Comparison of ENCODE assay signal across 23 cellular contexts in the genomic region with DNA sequence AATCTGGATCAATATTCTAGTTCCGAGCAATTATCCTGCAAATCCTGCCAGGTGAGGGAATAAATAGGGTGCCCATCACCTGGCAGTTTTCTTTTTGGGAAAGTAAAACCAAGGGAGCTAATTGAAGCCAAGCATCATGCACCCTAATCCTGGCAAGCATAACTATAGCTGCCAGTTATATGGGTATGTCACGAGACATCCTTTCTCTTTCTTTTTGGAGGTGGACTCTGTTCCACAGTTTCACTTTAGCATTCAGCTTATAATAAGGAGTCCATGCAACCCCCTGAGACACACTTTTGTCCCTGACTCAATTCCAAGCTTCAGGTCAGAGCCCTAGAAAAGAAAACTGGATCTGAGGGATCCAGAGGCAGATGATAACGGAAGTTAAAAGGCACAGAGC.
"Had no signal": no experiment of that assay in that cellular context is flagged by ENCODE, and none has a peak within 500 bp of the region (broad histone marks: within the 10 kb centered on the region; RNA-seq: fewer than 3 reads in every experiment).

No MANE protein-coding gene starts in this region.

- H3K9me3 Mint-ChIP-seq: activated CD4-positive, alpha-beta memory T cell treated with anti-CD3 and anti-CD28 coated beads, Interleukin-2, amount 10 ng/mL, durations not matched to agents 7 days and 5 days; activated naive CD4-positive, alpha-beta T cell treated with anti-CD3 and anti-CD28 coated beads, Interleukin-2, amount 10 ng/mL, durations not matched to agents 7 days and 5 days; activated naive CD8-positive, alpha-beta T cell treated with anti-CD3 and anti-CD28 coated beads for 36 hours; activated T-cell treated with anti-CD3 and anti-CD28 coated beads, Interleukin-2, amount 50 U/mL, for 72 hours; activated T-helper 2 cell treated with anti-CD3 and anti-CD28 coated beads, Interferon-gamma antibody, Interleukin-2, Interleukin-4, amounts not matched to agents 10 μg/mL and 5 μg/mL and 100 μg/mL, durations not matched to agents 14 hours and 24 hours and 36 hours; T-cell had no signal

- H3K4me3 Mint-ChIP-seq: activated CD4-positive, alpha-beta memory T cell treated with anti-CD3 and anti-CD28 coated beads, Interleukin-2, amount 10 ng/mL, durations not matched to agents 7 days and 5 days; activated naive CD4-positive, alpha-beta T cell treated with anti-CD3 and anti-CD28 coated beads, Interleukin-2, amount 10 ng/mL, durations not matched to agents 7 days and 5 days; activated naive CD8-positive, alpha-beta T cell treated with anti-CD3 and anti-CD28 coated beads for 36 hours; activated T-cell treated with anti-CD3 and anti-CD28 coated beads, Interleukin-2, amount 50 U/mL, for 72 hours; T-cell had no signal

- H3K27me3 ChIP-seq: adrenal gland, breast epithelium, MG63 had no signal

- H3K9ac ChIP-seq: KMS-11 had no signal

- H3K27ac ChIP-seq: adrenal gland, breast epithelium, KMS-11, VCaP had no signal

- H3K36me3 ChIP-seq: adrenal gland, breast epithelium, MG63 had no signal

- ATAC-seq: activated T-cell treated with anti-CD3 and anti-CD28 coated beads, Interleukin-2, amount 50 U/mL, for 72 hours; T-cell had no signal

- H3K4me3 ChIP-seq: adrenal gland, breast epithelium, MG63 had no signal

- H3K4me1 ChIP-seq: breast epithelium had no signal

- H3K27ac Mint-ChIP-seq: activated CD4-positive, alpha-beta memory T cell treated with anti-CD3 and anti-CD28 coated beads, Interleukin-2, amount 10 ng/mL, durations not matched to agents 7 days and 5 days; activated naive CD4-positive, alpha-beta T cell treated with anti-CD3 and anti-CD28 coated beads, Interleukin-2, amount 10 ng/mL, durations not matched to agents 7 days and 5 days; activated naive CD8-positive, alpha-beta T cell treated with anti-CD3 and anti-CD28 coated beads for 36 hours; activated T-cell treated with anti-CD3 and anti-CD28 coated beads, Interleukin-2, amount 50 U/mL, for 72 hours; activated T-helper 2 cell treated with anti-CD3 and anti-CD28 coated beads, Interferon-gamma antibody, Interleukin-2, Interleukin-4, amounts not matched to agents 10 μg/mL and 5 μg/mL and 100 μg/mL, durations not matched to agents 14 hours and 24 hours and 36 hours; T-cell had no signal

- DNase-seq: activated CD4-positive, alpha-beta memory T cell treated with anti-CD3 and anti-CD28 coated beads, Interleukin-2, amount 10 ng/mL, durations not matched to agents 7 days and 5 days; activated CD4-positive, alpha-beta T cell treated with anti-CD3 and anti-CD28 coated beads, Interleukin-2, amount 50 U/mL, for 1 hour; activated CD4-positive, CD25-positive, alpha-beta regulatory T cell; activated gamma-delta T cell treated with Interleukin-2 at 50 U/mL for 16 hours; activated naive CD4-positive, alpha-beta T cell treated with anti-CD3 and anti-CD28 coated beads, Interleukin-2, amount 10 ng/mL, durations not matched to agents 7 days and 5 days; activated naive CD8-positive, alpha-beta T cell treated with anti-CD3 and anti-CD28 coated beads for 36 hours; activated T-cell treated with anti-CD3 and anti-CD28 coated beads, Interleukin-2, amount 50 U/mL, for 72 hours; adrenal gland; anterior cingulate cortex; caudate nucleus; MG63; NCI-H1105; NCI-H1436 treated with DMSO at 0.1 percent for 48 hours; NCI-H187; NCI-H2081; NCI-H446; NCI-H524; SIG-M5; T-cell had no signal

- H3K36me3 Mint-ChIP-seq: activated naive CD4-positive, alpha-beta T cell treated with anti-CD3 and anti-CD28 coated beads, Interleukin-2, amount 10 ng/mL, durations not matched to agents 7 days and 5 days; activated naive CD8-positive, alpha-beta T cell treated with anti-CD3 and anti-CD28 coated beads for 36 hours; T-cell had no signal

- H3K4me1 Mint-ChIP-seq: activated naive CD4-positive, alpha-beta T cell treated with anti-CD3 and anti-CD28 coated beads, Interleukin-2, amount 10 ng/mL, durations not matched to agents 7 days and 5 days had no signal

- H3K9me3 ChIP-seq: adrenal gland, breast epithelium, MG63 had no signal
